Comparison of ENCODE assay signal across 10 cellular contexts in the genomic region with DNA sequence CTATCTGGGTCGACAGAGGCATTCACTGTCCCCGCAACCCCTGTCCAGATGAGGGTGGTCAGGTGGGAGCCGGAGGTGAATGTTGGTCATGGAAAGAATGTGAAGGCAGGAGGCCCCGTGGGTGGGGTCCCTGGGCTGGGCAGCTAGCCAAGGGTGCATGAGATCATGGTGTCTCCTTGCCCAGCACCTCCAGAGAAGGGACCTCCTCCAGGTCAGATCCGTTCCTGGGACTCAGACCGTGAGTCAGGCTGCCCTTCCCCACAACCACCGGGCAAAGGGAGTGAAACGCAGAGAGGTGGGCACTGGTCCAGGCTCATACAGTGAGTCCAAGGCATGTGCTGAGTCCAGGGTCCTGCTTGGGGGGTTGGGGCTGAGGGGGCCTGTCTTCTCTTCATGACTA. TPM values are rescaled to one million over a fixed set of nuclear protein-coding genes. Genes with fewer than 3 reads are reported as not detected.
A peak's percentile ranks its signal among the peaks of the same experiment; 100 is the strongest.
DNase-seq lines count a peak whose midpoint lies in the region; ATAC-seq and TF ChIP-seq lines count a peak whose summit lies in the region.
"Had no signal": no experiment of that assay in that cellular context is flagged by ENCODE, and none has a peak within 500 bp of the region (broad histone marks: within the 10 kb centered on the region; RNA-seq: fewer than 3 reads in every experiment).

No MANE protein-coding gene starts in this region.

- H3K9me2 ChIP-seq in hepatocyte (replicated peaks; ENCODE audit: insufficient read depth): no peaks in the 10 kb centered on the region

- intact Hi-C loops in stomach (cut with DNase I; ENCODE audit: low total_unique reads): no loop called here

- H3K36me3 Mint-ChIP-seq in HFFc6 (ENCODE audit: low read depth): no peaks in the 10 kb centered on the region

- H3K4me1 ChIP-seq in adipocyte (ENCODE audit: control insufficient read depth, insufficient read depth, low read length) (peaks cover 30% of the 10 kb centered on the region), hepatocyte (ENCODE audit: insufficient read depth) (peaks cover 46% of the 10 kb centered on the region), stomach (peaks cover 7 to 53% (median 15%) of the 10 kb centered on the region in 4 donors)

- no peaks in the 10 kb centered on the region for H4K20me1 ChIP-seq in hepatocyte (ENCODE audit: insufficient read depth, poor library complexity, severe bottlenecking)

- no peak for TF ChIP-seq EP300 in stomach (IDR thresholded peaks at IDR 0.05)

- H3K4me3 ChIP-seq in adipocyte (ENCODE audit: low read length) (no peak overlapping the region), hepatocyte (no peak overlapping the region), stomach (no peak overlapping the region)

- WGBS in hepatocyte (ENCODE audit: low lambda C conversion rate, missing lambda C conversion rate): 73% methylated on average over 8 of the region's 8 CpGs
- 32 to 49% (median 41%) methylated on average over 4 to 8 of the region's 8 CpGs for WGBS in stomach, 5 donors

- H3K4me1 Mint-ChIP-seq in HFFc6 (ENCODE audit: low read depth): peaks cover 34% of the 10 kb centered on the region

- H3K27ac ChIP-seq in hepatocyte: peak overlapping the region; percentile 28
- peak overlapping the region in 4 of 5 donors; percentile 13 to 55 (median 21) for H3K27ac ChIP-seq in stomach

- peak; percentile 59 for DNase-seq in HFFc6
- DNase-seq in adipocyte (ENCODE audit: low read depth): peak; percentile 42
- peak; percentile 55 for DNase-seq in hepatocyte (ENCODE audit: low spot score)
- DNase-seq in stomach: no peak
- DNase-seq in superior temporal gyrus (ENCODE audit: extremely low spot score): no peak
- no peak for DNase-seq in NCI-H748 treated with DMSO at 0.1 percent for 48 hours (lab: John Stamatoyannopoulos, UW)
- DNase-seq in globus pallidus (ENCODE audit: low spot score): no peak
- DNase-seq: activated CD4-positive, alpha-beta T cell treated with anti-CD3 and anti-CD28 coated beads, Interleukin-2, amount 50 U/mL, for 48 hours had no signal

- no peak for TF ChIP-seq POLR2A in stomach (IDR thresholded peaks at IDR 0.05)

- H3K27me3 ChIP-seq in adipocyte (replicated peaks; ENCODE audit: control insufficient read depth, insufficient read depth, low read length): peaks cover 27% of the 10 kb centered on the region
- H3K27me3 ChIP-seq in hepatocyte: no peaks in the 10 kb centered on the region
- no peaks in the 10 kb centered on the region for H3K27me3 ChIP-seq in stomach

- no peak overlapping the region for H3K9ac ChIP-seq in adipocyte (ENCODE audit: low read length)

- ATAC-seq in HG02763 (IDR thresholded peaks at IDR 0.05; ENCODE audit: unreplicated experiment): no peak

- H2AFZ ChIP-seq in hepatocyte: no peak overlapping the region

- no peaks in the 10 kb centered on the region for H3K79me2 ChIP-seq in hepatocyte

- H3K4me2 ChIP-seq in hepatocyte: peak overlapping the region; percentile 43

- no peaks in the 10 kb centered on the region; the same call in none of the 2 replicates for H3K27me3 Mint-ChIP-seq in HFFc6 (ENCODE audit: insufficient read depth)

- no peaks in the 10 kb centered on the region for H3K9me3 ChIP-seq in adipocyte (ENCODE audit: control insufficient read depth, low read length)
- no peaks in the 10 kb centered on the region for H3K9me3 ChIP-seq in hepatocyte (ENCODE audit: low read depth)
- no peaks in the 10 kb centered on the region for H3K9me3 ChIP-seq in stomach

- H3K36me3 ChIP-seq in adipocyte (ENCODE audit: control insufficient read depth, insufficient read depth, low read length, severe bottlenecking): no peaks in the 10 kb centered on the region
- H3K36me3 ChIP-seq in hepatocyte (replicated peaks; ENCODE audit: insufficient read depth, low read depth): no peaks in the 10 kb centered on the region
- no peaks in the 10 kb centered on the region for H3K36me3 ChIP-seq in stomach

- no peaks in the 10 kb centered on the region for H3K9me3 Mint-ChIP-seq in HFFc6

- TF ChIP-seq CTCF in HFFc6 (IDR thresholded peaks at IDR 0.05) (no peak), hepatocyte (IDR thresholded peaks at IDR 0.05; ENCODE audit: poor library complexity) (no peak), stomach (IDR thresholded peaks at IDR 0.05) (no peak)

- peak overlapping the region; percentile 48 for H3K27ac Mint-ChIP-seq in HFFc6

- peak overlapping the region; percentile 27 for H3K4me3 Mint-ChIP-seq in HFFc6

RNA-seq across cellular contexts. Expression of gene FOXS1, which starts 3.5 kb away (rescaled TPM):
- not detected for total RNA-seq in HFFc6 (2021; fragmentation: NEBNext Ultra II Directional; extraction: Animal tissue kit (Norgen Biotek cat#: 25700))
- total RNA-seq in hepatocyte: 0.64 and 0.87 TPM in 2 replicates
- 0.96 and 1.1 TPM in 2 replicates for polyA plus RNA-seq in hepatocyte
- 1 to 10 TPM in 1 of 5 donors, not detected in 4; 1.1 TPM for total RNA-seq in stomach
- under 1 TPM in 2 of 3 donors, not detected in 1; 0.43 to 0.44 TPM for polyA plus RNA-seq in stomach
- polyA plus RNA-seq: neural cell had no signal

RNA-seq across cellular contexts. Expression of gene MYLK2, which starts 22.8 kb away (rescaled TPM):
- under 1 TPM; 0.07 to 0.30 (median 0.16) TPM for total RNA-seq in HFFc6 (2021; fragmentation: NEBNext Ultra II Directional; extraction: Animal tissue kit (Norgen Biotek cat#: 25700))
- total RNA-seq in hepatocyte (not detected in 2 replicates), stomach (under 1 TPM in 2 of 5 donors, not detected in 3; 0.37 to 0.45 TPM)
- polyA plus RNA-seq in hepatocyte (0.33 TPM in 1 of 2 replicates, not detected in the other), stomach (under 1 TPM; 0.19 to 0.43 (median 0.31) TPM)

RNA-seq across cellular contexts. Expression of gene DUSP15, which starts 28.4 kb away (rescaled TPM):
- total RNA-seq in HFFc6 (2021; fragmentation: NEBNext Ultra II Directional; extraction: Animal tissue kit (Norgen Biotek cat#: 25700)): not detected
- total RNA-seq in hepatocyte: 23.0 and 23.5 TPM in 2 replicates
- polyA plus RNA-seq in hepatocyte: 10.2 and 12.2 TPM in 2 replicates
- total RNA-seq in stomach: 1 to 10 TPM in 1 of 5 donors, under 1 TPM in 1, not detected in 3; 0.45 to 3.9 TPM
- polyA plus RNA-seq in stomach: 1 to 10 TPM; 2.1 to 4.7 (median 2.9) TPM

RNA-seq across cellular contexts. Expression of gene TTLL9, which starts 28.5 kb away (rescaled TPM):
- not detected for total RNA-seq in HFFc6 (2021; fragmentation: NEBNext Ultra II Directional; extraction: Animal tissue kit (Norgen Biotek cat#: 25700))
- total RNA-seq in hepatocyte: 0.84 TPM in 1 of 2 replicates, not detected in the other
- 0.18 and 0.54 TPM in 2 replicates for polyA plus RNA-seq in hepatocyte
- under 1 TPM in 2 of 5 donors, not detected in 3; 0.18 to 0.43 TPM for total RNA-seq in stomach
- polyA plus RNA-seq in stomach: under 1 TPM in 1 of 3 donors, not detected in 2; 0.15 TPM

Comparison
In these comparisons a context has a peak if more than half of its experiments do, and no peak if none do; other contexts are left out.
1. DNase-seq: peak in HFFc6 (single experiment), adipocyte (single experiment) and hepatocyte (single experiment); none in stomach (single experiment), superior temporal gyrus (single experiment), NCI-H748 treated with DMSO at 0.1 percent for 48 hours (single experiment) and globus pallidus (single experiment).